13 cellular contexts compared by ENCODE assay signal in the genomic region with DNA sequence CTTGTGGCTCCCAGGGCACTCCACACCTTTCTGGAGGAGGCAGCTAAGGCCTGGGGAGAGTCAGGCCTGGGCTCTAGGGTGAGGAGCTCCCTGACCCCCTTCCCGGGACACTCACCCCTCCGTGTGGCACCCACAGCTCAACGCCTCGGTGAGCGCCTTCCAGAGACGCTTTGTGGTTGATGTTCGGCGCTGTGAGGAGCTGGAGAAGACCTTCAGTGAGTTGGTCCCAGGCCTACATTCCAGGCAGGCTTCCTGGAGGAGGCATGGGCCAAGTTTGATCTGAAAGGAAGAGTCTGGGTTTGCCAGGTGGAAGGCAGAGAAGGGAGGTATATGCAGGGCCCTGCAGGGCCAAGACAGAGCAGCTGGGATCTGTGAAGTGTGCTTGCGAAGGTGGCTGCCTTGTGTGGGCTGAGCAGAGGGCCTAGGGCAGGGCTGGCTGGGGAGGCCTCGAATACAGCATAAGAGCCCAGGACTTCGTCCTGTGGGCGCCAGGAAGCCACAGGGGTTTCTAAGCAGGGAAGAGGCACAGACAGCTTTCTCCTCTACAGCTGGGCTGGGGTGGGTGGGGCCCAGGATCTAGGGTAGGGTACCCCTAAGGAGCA. TPM values are rescaled to one million over a fixed set of nuclear protein-coding genes. Genes with fewer than 3 reads are reported as not detected.
DNase-seq lines count a peak whose midpoint lies in the region; ATAC-seq and TF ChIP-seq lines count a peak whose summit lies in the region.
"Had no signal": no experiment of that assay in that cellular context is flagged by ENCODE, and none has a peak within 500 bp of the region (broad histone marks: within the 10 kb centered on the region; RNA-seq: fewer than 3 reads in every experiment).

No MANE protein-coding gene starts in this region.

- H3K36me3 ChIP-seq in mesenchymal stem cell (ENCODE audit: control insufficient read depth in 1 of 2, insufficient read depth in 2 of 2, low read depth in 1 of 2, low read length in 2 of 2) (peaks cover 31 to 59% of the 10 kb centered on the region in 2 experiments), upper lobe of left lung (peaks cover 14 to 57% (median 45%) of the 10 kb centered on the region in 4 donors)

- H3K9me3 ChIP-seq in mesenchymal stem cell (ENCODE audit: control insufficient read depth, low read length) (no peaks in the 10 kb centered on the region), upper lobe of left lung (no peaks in the 10 kb centered on the region)

- H2BK15ac ChIP-seq in mesenchymal stem cell (ENCODE audit: low read depth, poor library complexity, severe bottlenecking), result no peak overlapping the region

- DNase-seq in activated naive CD4-positive, alpha-beta T cell treated with anti-CD3 and anti-CD28 coated beads for 36 hours, result no peak
- DNase-seq in activated naive CD4-positive, alpha-beta T cell treated with anti-CD3 and anti-CD28 coated beads, Interleukin-2, amount 50 U/mL, for 72 hours (ENCODE audit: low spot score in 2 of 2), result no peak
- DNase-seq in activated CD4-positive, alpha-beta memory T cell treated with anti-CD3 and anti-CD28 coated beads, Interleukin-2, amount 10 ng/mL, durations not matched to agents 7 days and 5 days, result no peak
- DNase-seq in mesenchymal stem cell (no peak), upper lobe of left lung (no peak), NCI-H1930 (lab: John Stamatoyannopoulos, UW) (no peak), Calu3 (no peak), SIG-M5 (lab: John Stamatoyannopoulos, UW) (no peak)
- DNase-seq: amygdala, RPMI8226 had no signal

- H3K4me1 ChIP-seq in mesenchymal stem cell (ENCODE audit: control insufficient read depth, insufficient read depth, low read depth, low read length) (peaks cover 70% of the 10 kb centered on the region), upper lobe of left lung (peaks cover 28 to 51% (median 40%) of the 10 kb centered on the region in 4 donors)

- H2BK120ac ChIP-seq in mesenchymal stem cell (ENCODE audit: low read depth, low read length), result no peak overlapping the region

- H3K23ac ChIP-seq in mesenchymal stem cell (ENCODE audit: low read length in 2 of 2), result no peak overlapping the region

- TF ChIP-seq CTCF in upper lobe of left lung (IDR thresholded peaks at IDR 0.05) (no peak), Calu3 (IDR thresholded peaks at IDR 0.05; ENCODE audit: unreplicated experiment) (no peak)

- no peak for TF ChIP-seq POLR2A in upper lobe of left lung (IDR thresholded peaks at IDR 0.05)

- H4K91ac ChIP-seq in mesenchymal stem cell (ENCODE audit: low read length), result peak overlapping the region; percentile 37

- peak overlapping the region; percentile 1 to 49 for H3K4ac ChIP-seq in mesenchymal stem cell (ENCODE audit: low read depth in 1 of 2, low read length in 2 of 2)

- H3K9me3 Mint-ChIP-seq in activated naive CD4-positive, alpha-beta T cell treated with anti-CD3 and anti-CD28 coated beads for 36 hours, result no peaks in the 10 kb centered on the region
- H3K9me3 Mint-ChIP-seq in activated naive CD4-positive, alpha-beta T cell treated with anti-CD3 and anti-CD28 coated beads, Interleukin-2, amount 50 U/mL, for 72 hours, result no peaks in the 10 kb centered on the region
- no peaks in the 10 kb centered on the region for H3K9me3 Mint-ChIP-seq in activated CD4-positive, alpha-beta memory T cell treated with anti-CD3 and anti-CD28 coated beads, Interleukin-2, amount 10 ng/mL, durations not matched to agents 7 days and 5 days
- no peaks in the 10 kb centered on the region for H3K9me3 Mint-ChIP-seq in Calu3 (ENCODE audit: low read depth, unreplicated experiment)
- H3K9me3 Mint-ChIP-seq: mesothelial cell of epicardium had no signal

- peaks cover 16% of the 10 kb centered on the region for H3K79me1 ChIP-seq in mesenchymal stem cell (replicated peaks; ENCODE audit: low read length, poor library complexity, severe bottlenecking)

- H3K9ac ChIP-seq in mesenchymal stem cell (ENCODE audit: low read length), result peak overlapping the region; percentile 36

- H3K27me3 Mint-ChIP-seq in activated naive CD4-positive, alpha-beta T cell treated with anti-CD3 and anti-CD28 coated beads for 36 hours (ENCODE audit: low read depth), result no peaks in the 10 kb centered on the region
- no peaks in the 10 kb centered on the region for H3K27me3 Mint-ChIP-seq in activated CD4-positive, alpha-beta memory T cell treated with anti-CD3 and anti-CD28 coated beads, Interleukin-2, amount 10 ng/mL, durations not matched to agents 7 days and 5 days
- H3K27me3 Mint-ChIP-seq in Calu3 (ENCODE audit: unreplicated experiment), result no peaks in the 10 kb centered on the region

- BruUV-seq in Calu3 (replicated peaks; lab: Mats Ljungman, UMichigan), result no TSS peak

- H4K8ac ChIP-seq in mesenchymal stem cell (ENCODE audit: low read length), result no peak overlapping the region

- H3K14ac ChIP-seq in mesenchymal stem cell (ENCODE audit: low read length in 2 of 2), result no peak overlapping the region

- H3K4me2 ChIP-seq in mesenchymal stem cell (ENCODE audit: low read length, poor library complexity, severe bottlenecking), result no peak overlapping the region

- no peak overlapping the region for H2AFZ ChIP-seq in mesenchymal stem cell (ENCODE audit: low read depth, low read length)

- H3K4me1 Mint-ChIP-seq in activated naive CD4-positive, alpha-beta T cell treated with anti-CD3 and anti-CD28 coated beads for 36 hours (ENCODE audit: low read depth), result peaks cover 24% of the 10 kb centered on the region
- peaks cover 27% of the 10 kb centered on the region for H3K4me1 Mint-ChIP-seq in activated CD4-positive, alpha-beta memory T cell treated with anti-CD3 and anti-CD28 coated beads, Interleukin-2, amount 10 ng/mL, durations not matched to agents 7 days and 5 days
- peaks cover 10% of the 10 kb centered on the region for H3K4me1 Mint-ChIP-seq in Calu3 (ENCODE audit: low read depth, unreplicated experiment)

- peaks cover 6% of the 10 kb centered on the region for H3K36me3 Mint-ChIP-seq in activated naive CD4-positive, alpha-beta T cell treated with anti-CD3 and anti-CD28 coated beads for 36 hours (ENCODE audit: low read depth)
- H3K36me3 Mint-ChIP-seq in activated naive CD4-positive, alpha-beta T cell treated with anti-CD3 and anti-CD28 coated beads, Interleukin-2, amount 50 U/mL, for 72 hours, result peaks cover 10 to 17% of the 10 kb centered on the region in 2 donors
- peaks cover 27% of the 10 kb centered on the region for H3K36me3 Mint-ChIP-seq in activated CD4-positive, alpha-beta memory T cell treated with anti-CD3 and anti-CD28 coated beads, Interleukin-2, amount 10 ng/mL, durations not matched to agents 7 days and 5 days (ENCODE audit: low read depth)
- peaks cover 29% of the 10 kb centered on the region for H3K36me3 Mint-ChIP-seq in Calu3 (ENCODE audit: insufficient read depth, unreplicated experiment)
- H3K36me3 Mint-ChIP-seq: mesothelial cell of epicardium had no signal

- TF ChIP-seq EP300 in upper lobe of left lung (IDR thresholded peaks at IDR 0.05), result no peak

- H2BK5ac ChIP-seq in mesenchymal stem cell (ENCODE audit: low read depth, low read length, poor library complexity, severe bottlenecking), result no peak overlapping the region

- no peak overlapping the region for H2BK12ac ChIP-seq in mesenchymal stem cell (ENCODE audit: low read length in 2 of 2)

- 92% methylated on average over 12 of the region's 12 CpGs for WGBS in mesenchymal stem cell
- 70 to 83% methylated on average over 3 to 5 of the region's 12 CpGs for WGBS in upper lobe of left lung, 2 donors

- H3K4me3 ChIP-seq in mesenchymal stem cell (ENCODE audit: insufficient read depth in 1 of 2, low read depth in 1 of 2, low read length in 2 of 2) (no peak overlapping the region), upper lobe of left lung (peak overlapping the region in 1 of 4 donors; percentile 77)

- ATAC-seq in activated naive CD4-positive, alpha-beta T cell treated with anti-CD3 and anti-CD28 coated beads, Interleukin-2, amount 50 U/mL, for 72 hours, result no peak
- no peak for ATAC-seq in upper lobe of left lung (ENCODE audit: low FRiP score in 2 of 2)
- ATAC-seq: activated CD4-positive, CD25-positive, alpha-beta regulatory T cell treated with anti-CD3 and anti-CD28 coated beads, Interleukin-2, amount 50 U/mL, for 24 hours; sciatic nerve had no signal

- H3K27ac Mint-ChIP-seq in activated naive CD4-positive, alpha-beta T cell treated with anti-CD3 and anti-CD28 coated beads for 36 hours, result peak overlapping the region; percentile 55
- peak overlapping the region in 1 of 2 donors; percentile 94 for H3K27ac Mint-ChIP-seq in activated naive CD4-positive, alpha-beta T cell treated with anti-CD3 and anti-CD28 coated beads, Interleukin-2, amount 50 U/mL, for 72 hours
- peak overlapping the region; percentile 44 for H3K27ac Mint-ChIP-seq in activated CD4-positive, alpha-beta memory T cell treated with anti-CD3 and anti-CD28 coated beads, Interleukin-2, amount 10 ng/mL, durations not matched to agents 7 days and 5 days
- no peak overlapping the region for H3K27ac Mint-ChIP-seq in Calu3 (ENCODE audit: unreplicated experiment)
- H3K27ac Mint-ChIP-seq: mesothelial cell of epicardium had no signal

- no peak overlapping the region for H3K18ac ChIP-seq in mesenchymal stem cell (ENCODE audit: low read depth in 1 of 2, low read length in 2 of 2)

- H2AK5ac ChIP-seq in mesenchymal stem cell (ENCODE audit: low read length, severe bottlenecking), result peak overlapping the region; percentile 21

- intact Hi-C loops in activated naive CD4-positive, alpha-beta T cell treated with anti-CD3 and anti-CD28 coated beads for 36 hours (cut with micrococcal nuclease), result loop anchor here (5.0 kb wide), 1 partner anchor 34 kb away; no protein-coding TSS in a partner anchor
- intact Hi-C loops in Calu3 (cut with micrococcal nuclease; ENCODE audit: unreplicated experiment), result no loop called here

- no peak overlapping the region for H3K4me3 Mint-ChIP-seq in activated naive CD4-positive, alpha-beta T cell treated with anti-CD3 and anti-CD28 coated beads for 36 hours
- peak overlapping the region; percentile 33 for H3K4me3 Mint-ChIP-seq in activated CD4-positive, alpha-beta memory T cell treated with anti-CD3 and anti-CD28 coated beads, Interleukin-2, amount 10 ng/mL, durations not matched to agents 7 days and 5 days
- H3K4me3 Mint-ChIP-seq in Calu3 (ENCODE audit: low read depth, unreplicated experiment), result no peak overlapping the region
- H3K4me3 Mint-ChIP-seq: mesothelial cell of epicardium had no signal

- H3K27me3 ChIP-seq in mesenchymal stem cell (ENCODE audit: control insufficient read depth in 1 of 2, insufficient read depth in 1 of 2, low read length in 2 of 2) (no peaks in the 10 kb centered on the region), upper lobe of left lung (no peaks in the 10 kb centered on the region)

- H3K27ac ChIP-seq in mesenchymal stem cell (ENCODE audit: low read length, poor library complexity, severe bottlenecking) (peak overlapping the region; percentile 33), upper lobe of left lung (peak overlapping the region; percentile 86 to 98 (median 96))

- POLR2A ChIA-PET in activated CD4-positive, alpha-beta memory T cell treated with anti-CD3 and anti-CD28 coated beads, Interleukin-2, amount 10 ng/mL, durations not matched to agents 7 days and 5 days (lab: Charles Lee), result interaction anchor here (1.4 to 6.4 kb wide), 3 partner anchors 11 to 48 kb away, joined by 3 to 63 read pairs (median 8); a partner anchor contains a TSS

- CTCF ChIA-PET in activated naive CD4-positive, alpha-beta T cell treated with anti-CD3 and anti-CD28 coated beads for 36 hours (lab: Charles Lee), result interaction anchor here (0.6 kb wide), 1 partner anchor 58 kb away, joined by 3 read pairs; no protein-coding TSS in a partner anchor
- CTCF ChIA-PET in activated CD4-positive, alpha-beta memory T cell treated with anti-CD3 and anti-CD28 coated beads, Interleukin-2, amount 10 ng/mL, durations not matched to agents 7 days and 5 days (lab: Charles Lee), result no interaction called here
- CTCF ChIA-PET in Calu3 (lab: Charles Lee), result no interaction called here

RNA-seq across cellular contexts. Expression of a gene that starts 2.9 kb away (rescaled TPM):
- 100 to 1,000 TPM; 137 to 141 TPM for total RNA-seq in activated naive CD4-positive, alpha-beta T cell treated with anti-CD3 and anti-CD28 coated beads for 36 hours
- total RNA-seq in activated naive CD4-positive, alpha-beta T cell treated with anti-CD3 and anti-CD28 coated beads, Interleukin-2, amount 50 U/mL, for 72 hours, result 100 to 1,000 TPM; 226 to 295 TPM
- 100 to 1,000 TPM; 295 TPM for total RNA-seq in activated CD4-positive, alpha-beta memory T cell treated with anti-CD3 and anti-CD28 coated beads, Interleukin-2, amount 10 ng/mL, durations not matched to agents 7 days and 5 days
- 84.2 TPM for polyA plus RNA-seq in mesenchymal stem cell (2013, experiment 1 of 2)
- polyA plus RNA-seq in mesenchymal stem cell (2013, experiment 2 of 2), result 79.4 TPM
- total RNA-seq in upper lobe of left lung (100 to 1,000 TPM; 141 to 919 (median 287) TPM), Calu3 (2022) (42.1 and 49.7 TPM in 2 replicates)

RNA-seq across cellular contexts. Expression of a gene that starts 11.2 kb away (rescaled TPM):
- 100 to 1,000 TPM; 142 to 162 TPM for total RNA-seq in activated naive CD4-positive, alpha-beta T cell treated with anti-CD3 and anti-CD28 coated beads for 36 hours
- total RNA-seq in activated naive CD4-positive, alpha-beta T cell treated with anti-CD3 and anti-CD28 coated beads, Interleukin-2, amount 50 U/mL, for 72 hours, result 100 to 1,000 TPM; 139 to 236 TPM
- 100 to 1,000 TPM; 112 to 128 TPM for total RNA-seq in activated CD4-positive, alpha-beta memory T cell treated with anti-CD3 and anti-CD28 coated beads, Interleukin-2, amount 10 ng/mL, durations not matched to agents 7 days and 5 days
- 104 TPM for polyA plus RNA-seq in mesenchymal stem cell (2013, experiment 1 of 2)
- polyA plus RNA-seq in mesenchymal stem cell (2013, experiment 2 of 2), result 106 TPM
- total RNA-seq in upper lobe of left lung (100 to 1,000 TPM in 5 of 6 donors, 10 to 100 TPM in 1; 64.5 to 196 (median 143) TPM), Calu3 (2022) (163 and 166 TPM in 2 replicates)

RNA-seq across cellular contexts. Expression of a gene that starts 31.6 kb away (rescaled TPM):
- not detected for total RNA-seq in activated naive CD4-positive, alpha-beta T cell treated with anti-CD3 and anti-CD28 coated beads for 36 hours
- total RNA-seq in activated naive CD4-positive, alpha-beta T cell treated with anti-CD3 and anti-CD28 coated beads, Interleukin-2, amount 50 U/mL, for 72 hours, result under 1 TPM in 1 of 2 donors, not detected in 1; 0.11 TPM
- total RNA-seq in activated CD4-positive, alpha-beta memory T cell treated with anti-CD3 and anti-CD28 coated beads, Interleukin-2, amount 10 ng/mL, durations not matched to agents 7 days and 5 days, result not detected
- 22.4 TPM for polyA plus RNA-seq in mesenchymal stem cell (2013, experiment 1 of 2)
- polyA plus RNA-seq in mesenchymal stem cell (2013, experiment 2 of 2), result 22.5 TPM
- total RNA-seq in upper lobe of left lung (100 to 1,000 TPM; 107 to 229 (median 185) TPM), Calu3 (2022) (41.6 and 68.2 TPM in 2 replicates)

RNA-seq across cellular contexts. Expression of a gene that starts 37.8 kb away (rescaled TPM):
- 10 to 100 TPM; 18.4 to 19.0 TPM for total RNA-seq in activated naive CD4-positive, alpha-beta T cell treated with anti-CD3 and anti-CD28 coated beads for 36 hours
- total RNA-seq in activated naive CD4-positive, alpha-beta T cell treated with anti-CD3 and anti-CD28 coated beads, Interleukin-2, amount 50 U/mL, for 72 hours, result 10 to 100 TPM in 1 of 2 donors, 1 to 10 TPM in 1; 7.7 to 23.6 TPM
- total RNA-seq in activated CD4-positive, alpha-beta memory T cell treated with anti-CD3 and anti-CD28 coated beads, Interleukin-2, amount 10 ng/mL, durations not matched to agents 7 days and 5 days, result 10 to 100 TPM; 41.7 to 42.0 TPM
- polyA plus RNA-seq in mesenchymal stem cell (2013, experiment 1 of 2), result 12.1 TPM
- 11.5 TPM for polyA plus RNA-seq in mesenchymal stem cell (2013, experiment 2 of 2)
- 100 to 1,000 TPM in 4 of 6 donors, 10 to 100 TPM in 2; 99.3 to 186 (median 124) TPM for total RNA-seq in upper lobe of left lung
- 71.2 and 92.6 TPM in 2 replicates for total RNA-seq in Calu3 (2022)

Comparison
In these comparisons a context has a peak if more than half of its experiments do, and no peak if none do; other contexts are left out.
1. RNA of a gene that starts 31.6 kb away (total RNA-seq): 107 to 229 TPM in upper lobe of left lung and 41.6 to 68.2 TPM in Calu3; 0.11 TPM in activated naive CD4-positive, alpha-beta T cell treated with anti-CD3 and anti-CD28 coated beads, Interleukin-2, amount 50 U/mL, for 72 hours, not detected in activated naive CD4-positive, alpha-beta T cell treated with anti-CD3 and anti-CD28 coated beads for 36 hours and not detected in activated CD4-positive, alpha-beta memory T cell treated with anti-CD3 and anti-CD28 coated beads, Interleukin-2, amount 10 ng/mL, durations not matched to agents 7 days and 5 days; every median in the first group is over 10 times any median in the second.